In the genomic region with DNA sequence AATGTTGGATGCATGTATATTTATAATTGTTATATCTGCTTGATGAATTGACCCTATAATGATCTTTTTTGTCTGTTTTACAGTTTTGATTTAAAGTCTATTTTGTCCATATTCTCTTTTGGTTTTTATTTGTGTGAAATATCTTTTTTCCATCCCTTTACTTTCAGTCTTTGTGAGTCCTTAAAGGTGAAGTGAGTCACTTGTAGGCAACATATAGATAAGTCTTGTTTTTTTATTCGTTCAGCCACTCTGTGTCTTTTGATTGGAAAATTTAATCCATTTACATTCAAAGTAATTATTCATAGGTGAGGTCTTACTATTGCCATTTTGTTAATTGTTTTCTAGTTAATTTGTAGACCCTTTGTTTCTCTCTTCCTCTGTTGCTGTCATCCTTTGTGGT, we compare ENCODE assay signal across 1 cellular context.
A peak's percentile ranks its signal among the peaks of the same experiment; 100 is the strongest.
TF ChIP-seq lines count a peak whose summit lies in the region.

No MANE protein-coding gene starts in this region.

TF ChIP-seq in K562, 482 proteins besides CTCF, POLR2A, EP300 and RAD21 (continued from another document):
- TF ChIP-seq, protein P1, sequence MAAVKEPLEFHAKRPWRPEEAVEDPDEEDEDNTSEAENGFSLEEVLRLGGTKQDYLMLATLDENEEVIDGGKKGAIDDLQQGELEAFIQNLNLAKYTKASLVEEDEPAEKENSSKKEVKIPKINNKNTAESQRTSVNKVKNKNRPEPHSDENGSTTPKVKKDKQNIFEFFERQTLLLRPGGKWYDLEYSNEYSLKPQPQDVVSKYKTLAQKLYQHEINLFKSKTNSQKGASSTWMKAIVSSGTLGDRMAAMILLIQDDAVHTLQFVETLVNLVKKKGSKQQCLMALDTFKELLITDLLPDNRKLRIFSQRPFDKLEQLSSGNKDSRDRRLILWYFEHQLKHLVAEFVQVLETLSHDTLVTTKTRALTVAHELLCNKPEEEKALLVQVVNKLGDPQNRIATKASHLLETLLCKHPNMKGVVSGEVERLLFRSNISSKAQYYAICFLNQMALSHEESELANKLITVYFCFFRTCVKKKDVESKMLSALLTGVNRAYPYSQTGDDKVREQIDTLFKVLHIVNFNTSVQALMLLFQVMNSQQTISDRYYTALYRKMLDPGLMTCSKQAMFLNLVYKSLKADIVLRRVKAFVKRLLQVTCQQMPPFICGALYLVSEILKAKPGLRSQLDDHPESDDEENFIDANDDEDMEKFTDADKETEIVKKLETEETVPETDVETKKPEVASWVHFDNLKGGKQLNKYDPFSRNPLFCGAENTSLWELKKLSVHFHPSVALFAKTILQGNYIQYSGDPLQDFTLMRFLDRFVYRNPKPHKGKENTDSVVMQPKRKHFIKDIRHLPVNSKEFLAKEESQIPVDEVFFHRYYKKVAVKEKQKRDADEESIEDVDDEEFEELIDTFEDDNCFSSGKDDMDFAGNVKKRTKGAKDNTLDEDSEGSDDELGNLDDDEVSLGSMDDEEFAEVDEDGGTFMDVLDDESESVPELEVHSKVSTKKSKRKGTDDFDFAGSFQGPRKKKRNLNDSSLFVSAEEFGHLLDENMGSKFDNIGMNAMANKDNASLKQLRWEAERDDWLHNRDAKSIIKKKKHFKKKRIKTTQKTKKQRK (IDR thresholded peaks at IDR 0.05; ENCODE audit: borderline replicate concordance, low read depth, low read length), result no peak
- TF ChIP-seq SIN3A (IDR thresholded peaks at IDR 0.05; ENCODE audit: borderline replicate concordance in 2 of 2, control insufficient read depth in 1 of 2, low read depth in 2 of 2, low read length in 2 of 2), result no peak
- 0 out of 2 replicates have a peak, but pooled peaks have one; percentile 23 for TF ChIP-seq ZNF507 (tag; conservative IDR thresholded peaks at IDR 0.05)
- TF ChIP-seq POLR3G (IDR thresholded peaks at IDR 0.05; ENCODE audit: extremely low read depth, insufficient read length, insufficient replicate concordance), result no peak
- no peak for TF ChIP-seq BRD4 (IDR thresholded peaks at IDR 0.05)
- no peak for TF ChIP-seq FOXA1 (IDR thresholded peaks at IDR 0.05; ENCODE audit: borderline replicate concordance)
- TF ChIP-seq NFE2L1 (tag; IDR thresholded peaks at IDR 0.05; ENCODE audit: borderline replicate concordance, low read depth), result no peak
